In genomic region chr1:24990796-24991195, GRCh38 we compare ENCODE assay signal across 21 cellular contexts.
DNase-seq lines count a peak whose midpoint lies in the region; ATAC-seq, FAIRE-seq and TF ChIP-seq lines count a peak whose summit lies in the region.
"Had no signal": no experiment of that assay in that cellular context is flagged by ENCODE, and none has a peak within 500 bp of the region (broad histone marks: within the 10 kb centered on the region; RNA-seq: fewer than 3 reads in every experiment).

No MANE protein-coding gene starts in this region.

- TF ChIP-seq POLR2A in heart left ventricle (IDR thresholded peaks at IDR 0.05), result no peak

- TF ChIP-seq CTCF in heart left ventricle (IDR thresholded peaks at IDR 0.05) (no peak), D721Med (IDR thresholded peaks at IDR 0.05; ENCODE audit: insufficient read depth, missing control alignments) (no peak)

- FAIRE-seq in D721Med (lab: Jason Lieb, UNC), result no peak
- FAIRE-seq: pancreas, RCC 7860 had no signal

- H3K36me3 ChIP-seq in heart left ventricle (no peaks in the 10 kb centered on the region), thymus (ENCODE audit: control insufficient read depth, insufficient read depth) (no peaks in the 10 kb centered on the region)
- H3K36me3 ChIP-seq: ascending aorta, pancreas, tibial artery had no signal

- H3K4me3 Mint-ChIP-seq in activated CD4-positive, alpha-beta memory T cell treated with anti-CD3 and anti-CD28 coated beads for 36 hours, result no peak overlapping the region
- H3K4me3 Mint-ChIP-seq in effector memory CD8-positive, alpha-beta T cell, result peak overlapping the region; percentile 72 to 98
- H3K4me3 Mint-ChIP-seq: activated B cell treated with CpG ODN at 0.5 μM for 24 hours had no signal

- no peaks in the 10 kb centered on the region for H3K9me3 Mint-ChIP-seq in activated CD4-positive, alpha-beta memory T cell treated with anti-CD3 and anti-CD28 coated beads for 36 hours
- no peaks in the 10 kb centered on the region for H3K9me3 Mint-ChIP-seq in effector memory CD8-positive, alpha-beta T cell

- peak; percentile 40 for ATAC-seq in Right ventricle myocardium superior (ENCODE audit: poor library complexity)
- ATAC-seq in heart left ventricle, result no peak
- no peak for ATAC-seq in effector memory CD8-positive, alpha-beta T cell (replicated peaks)
- no peak for ATAC-seq in left lobe of liver
- ATAC-seq: pancreas, sciatic nerve had no signal

- no peak overlapping the region for H3K27ac ChIP-seq in heart left ventricle
- peak overlapping the region; percentile 15 for H3K27ac ChIP-seq in thymus (ENCODE audit: low read depth)
- H3K27ac ChIP-seq: ascending aorta, pancreas, tibial artery had no signal

- H3K27me3 ChIP-seq in heart left ventricle, result peaks cover 0 to 47% (median 3%) of the 10 kb centered on the region in 9 donors
- H3K27me3 ChIP-seq in thymus (ENCODE audit: control insufficient read depth, insufficient read depth), result no peaks in the 10 kb centered on the region
- H3K27me3 ChIP-seq: ascending aorta, pancreas had no signal

- POLR2A ChIA-PET in activated CD4-positive, alpha-beta memory T cell treated with anti-CD3 and anti-CD28 coated beads for 36 hours (lab: Charles Lee), result interaction anchor here (1.1 to 1.8 kb wide), 5 partner anchors 12 to 25 kb away, joined by 3 to 6 read pairs (median 4); no protein-coding TSS in a partner anchor

- DNase-seq in Right ventricle myocardium superior, result no peak
- DNase-seq in heart left ventricle, result no peak
- no peak for DNase-seq in activated CD4-positive, alpha-beta memory T cell treated with anti-CD3 and anti-CD28 coated beads for 36 hours
- no peak for DNase-seq in effector memory CD8-positive, alpha-beta T cell
- DNase-seq in NCI-H82 treated with DMSO at 0.1 percent for 48 hours (lab: John Stamatoyannopoulos, UW; ENCODE audit: unreplicated experiment), result no peak
- DNase-seq in D721Med (ENCODE audit: insufficient read length, low spot score), result no peak
- DNase-seq in left lobe of liver (ENCODE audit: low spot score), result no peak
- DNase-seq: activated B cell treated with CpG ODN at 0.5 μM for 24 hours; activated effector memory CD4-positive, alpha-beta T cell treated with anti-CD3 and anti-CD28 coated beads, Interleukin-2, amount 50 U/mL, for 16 hours; effector CD8-positive, alpha-beta T cell; H7; KG1; mesenchymal stem cell; NCI-H1092; NCI-H2081; pancreas; tibial artery had no signal

- H3K27me3 Mint-ChIP-seq in activated CD4-positive, alpha-beta memory T cell treated with anti-CD3 and anti-CD28 coated beads for 36 hours, result no peaks in the 10 kb centered on the region
- H3K27me3 Mint-ChIP-seq in effector memory CD8-positive, alpha-beta T cell, result no peaks in the 10 kb centered on the region
- H3K27me3 Mint-ChIP-seq: activated B cell treated with CpG ODN at 0.5 μM for 24 hours had no signal

- 56 to 81% (median 72%) methylated on average over 2 to 6 of the region's 6 CpGs for WGBS in heart left ventricle, 4 donors
- 22% methylated on average over 6 of the region's 6 CpGs for WGBS in thymus

- H3K4me1 Mint-ChIP-seq in activated CD4-positive, alpha-beta memory T cell treated with anti-CD3 and anti-CD28 coated beads for 36 hours (ENCODE audit: low read depth), result peaks cover 83% of the 10 kb centered on the region
- peaks cover 74 to 78% of the 10 kb centered on the region in 2 donors for H3K4me1 Mint-ChIP-seq in effector memory CD8-positive, alpha-beta T cell (ENCODE audit: low read depth in 2 of 2)

- H3K36me3 Mint-ChIP-seq in activated CD4-positive, alpha-beta memory T cell treated with anti-CD3 and anti-CD28 coated beads for 36 hours, result peaks cover 1% of the 10 kb centered on the region
- peaks cover 9% of the 10 kb centered on the region for H3K36me3 Mint-ChIP-seq in effector memory CD8-positive, alpha-beta T cell (ENCODE audit: insufficient read depth)

- peak overlapping the region; percentile 94 for H3K27ac Mint-ChIP-seq in activated CD4-positive, alpha-beta memory T cell treated with anti-CD3 and anti-CD28 coated beads for 36 hours
- peak overlapping the region; percentile 88 to 99 for H3K27ac Mint-ChIP-seq in effector memory CD8-positive, alpha-beta T cell

- H3K9me3 ChIP-seq in heart left ventricle (peaks cover 0 to 12% (median 0%) of the 10 kb centered on the region in 12 donors), thymus (ENCODE audit: control insufficient read depth) (no peaks in the 10 kb centered on the region)
- H3K9me3 ChIP-seq: ascending aorta, pancreas had no signal

- H3K4me1 ChIP-seq in heart left ventricle, result peaks cover 0 to 32% (median 0%) of the 10 kb centered on the region in 12 donors
- peaks cover 49% of the 10 kb centered on the region for H3K4me1 ChIP-seq in thymus (ENCODE audit: control insufficient read depth, insufficient read depth, low read length)
- H3K4me1 ChIP-seq: ascending aorta, pancreas, tibial artery had no signal

- no peak overlapping the region for H3K4me3 ChIP-seq in heart left ventricle
- H3K4me3 ChIP-seq in thymus (ENCODE audit: low read length), result no peak overlapping the region
- H3K4me3 ChIP-seq: ascending aorta, pancreas, tibial artery had no signal

- CTCF ChIA-PET in activated CD4-positive, alpha-beta memory T cell treated with anti-CD3 and anti-CD28 coated beads for 36 hours (lab: Charles Lee), result interaction anchor here (0.6 to 2.9 kb wide), 6 partner anchors 17 to 93 kb away, joined by 3 to 19 read pairs (median 4); no protein-coding TSS in a partner anchor

- intact Hi-C loops in Right ventricle myocardium superior (cut with DNase I), result no loop called here
- intact Hi-C loops in heart left ventricle (cut with DNase I), result no loop called here
- intact Hi-C loops in activated CD4-positive, alpha-beta memory T cell treated with anti-CD3 and anti-CD28 coated beads for 36 hours (cut with micrococcal nuclease), result loop anchor here (1.0 to 2.0 kb wide), 3 partner anchors 26 to 40 kb away; no protein-coding TSS in a partner anchor
